8 cellular contexts compared by ENCODE assay signal in genomic region chr3:100260685-100261480, GRCh38. TPM values are rescaled to one million over a fixed set of nuclear protein-coding genes. Genes with fewer than 3 reads are reported as not detected.
DNase-seq lines count a peak whose midpoint lies in the region; ATAC-seq and TF ChIP-seq lines count a peak whose summit lies in the region.

TBC1D23 (plus strand) TSS chr3:100260992; CDS start chr3:100261019, 27 bp downstream.

- peak; percentile 100 for ATAC-seq in HG03439 (IDR thresholded peaks at IDR 0.05; ENCODE audit: unreplicated experiment)

- DNase-seq in AML-193 (lab: John Stamatoyannopoulos, UW) (peak; percentile 100), NCI-H510A (lab: John Stamatoyannopoulos, UW) (peak; percentile 83), cerebellum (ENCODE audit: low spot score) (peak; percentile 99), islet precursor cell (peak; percentile 100)
- peak; percentile 94 for DNase-seq in activated CD4-positive, alpha-beta T cell treated with anti-CD3 and anti-CD28 coated beads for 1 hour
- DNase-seq in stimulated activated CD4-positive, alpha-beta T cell treated with anti-CD3 and anti-CD28 coated beads, Interleukin-12 subunit alpha, Interleukin-12 subunit beta, amount 100 ng/mL, for 48 hours (ENCODE audit: low read depth in 2 of 3, low spot score in 1 of 3): peak; percentile 93 to 98 (median 97)

- peak; percentile 88 for TF ChIP-seq POLR2A in GM19193 (IDR thresholded peaks at IDR 0.05; ENCODE audit: extremely low read depth, insufficient read depth, insufficient read length)

RNA-seq across cellular contexts. Expression of gene TBC1D23, which starts in this region (rescaled TPM):
- total RNA-seq in cerebellum: 47.4 TPM

Comparison
In these comparisons a context has a peak if more than half of its experiments do, and no peak if none do; other contexts are left out.
1. Peak in every context shown above with its lines: DNase-seq and ATAC-seq.